20 cellular contexts compared by ENCODE assay signal in the genomic region with DNA sequence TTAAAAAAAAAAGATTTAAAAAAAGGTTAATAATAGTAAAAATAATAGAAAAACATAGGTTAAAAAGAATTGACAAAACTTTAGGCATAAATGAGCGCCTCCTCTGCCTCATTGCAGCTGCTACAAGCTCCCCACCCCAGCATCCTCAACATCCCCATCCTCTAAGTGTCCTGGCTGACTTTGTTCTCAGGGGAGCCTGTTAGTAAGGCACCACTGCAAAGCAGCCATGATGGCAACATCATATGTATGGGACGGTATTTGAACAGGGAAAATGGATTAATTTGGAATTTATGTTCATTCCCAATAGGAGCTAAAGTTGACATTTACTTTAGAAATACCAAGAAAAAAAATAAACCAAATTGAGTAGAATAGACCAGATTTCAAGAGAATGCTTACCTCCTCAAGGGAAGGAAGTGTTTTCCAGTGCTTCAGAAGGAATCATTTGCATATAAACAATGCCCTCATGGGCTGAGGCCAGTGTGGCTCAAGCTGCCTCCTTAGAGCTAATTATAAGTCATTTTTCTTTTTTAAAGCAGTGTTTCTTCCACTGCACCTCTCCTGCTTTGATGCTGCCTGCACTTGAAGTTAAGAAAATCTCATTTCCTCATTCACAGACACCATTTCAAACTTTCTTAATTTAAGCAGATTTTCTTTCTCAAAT. TPM values are rescaled to one million over a fixed set of nuclear protein-coding genes. Genes with fewer than 3 reads are reported as not detected.
A peak's percentile ranks its signal among the peaks of the same experiment; 100 is the strongest.
DNase-seq lines count a peak whose midpoint lies in the region; TF ChIP-seq lines count a peak whose summit lies in the region.
"Had no signal": no experiment of that assay in that cellular context is flagged by ENCODE, and none has a peak within 500 bp of the region (broad histone marks: within the 10 kb centered on the region; RNA-seq: fewer than 3 reads in every experiment).

No MANE protein-coding gene starts in this region.

- H3K79me2 ChIP-seq in OCI-LY3 (ENCODE audit: low read length) (no peaks in the 10 kb centered on the region), mammary epithelial cell (ENCODE audit: insufficient read depth, low read length) (no peaks in the 10 kb centered on the region)

- H3K9ac ChIP-seq in OCI-LY3 (ENCODE audit: low read length) (peak overlapping the region; percentile 10; the same call in 1 of the 2 replicates), mammary epithelial cell (ENCODE audit: insufficient read depth, low read length) (no peak overlapping the region)
- H3K9ac ChIP-seq: BLaER1 had no signal

- H2AFZ ChIP-seq in OCI-LY3 (ENCODE audit: low read depth, low read length): peak overlapping the region; percentile 55; the same call in 1 of the 2 replicates
- no peak overlapping the region for H2AFZ ChIP-seq in mammary epithelial cell (ENCODE audit: low read depth, low read length)

- no peak for TF ChIP-seq EP300 in transverse colon (IDR thresholded peaks at IDR 0.05; ENCODE audit: low read depth)

- CTCF ChIA-PET in mammary epithelial cell (lab: Charles Lee; ENCODE audit: low non-redundant PET): interaction anchor here (0.6 kb wide), 1 partner anchor 301 kb away, joined by 4 read pairs; no protein-coding TSS in a partner anchor

- 70 to 84% methylated on average over 2 of the region's 2 CpGs for WGBS in transverse colon (ENCODE audit: low coverage in 1 of 2), 2 donors
- WGBS in mammary epithelial cell (ENCODE audit: low coverage, missing lambda C conversion rate): 62% methylated on average over 2 of the region's 2 CpGs

- dilution Hi-C loops in mammary epithelial cell (cut with HindIII; ENCODE audit: low sequenced_read_pairs): no loop called here

- in situ Hi-C loops in transverse colon (cut with MboI; ENCODE audit: low pct_ligation_motif_present in 1 of 4, low pct_unique_long_range_greater_than_20kb in 1 of 4, low sequenced_read_pairs in 3 of 4): no loop called here
- in situ Hi-C loops in mammary epithelial cell (cut with MboI; ENCODE audit: low sequenced_read_pairs in 2 of 2): no loop called here

- no peak for TF ChIP-seq POLR2A in transverse colon (IDR thresholded peaks at IDR 0.05)

- H3K4me1 ChIP-seq in OCI-LY3 (ENCODE audit: low read length) (peaks cover 15% of the 10 kb centered on the region), transverse colon (peaks cover 0 to 13% (median 5%) of the 10 kb centered on the region in 4 donors), mammary epithelial cell (ENCODE audit: insufficient read depth, low read length) (no peaks in the 10 kb centered on the region)
- H3K4me1 ChIP-seq: BLaER1, Caco-2 had no signal

- H3K27ac ChIP-seq in OCI-LY3 (ENCODE audit: low read length) (peak overlapping the region; percentile 12), transverse colon (peak overlapping the region; percentile 55 to 74 (median 70)), mammary epithelial cell (ENCODE audit: insufficient read depth, low read depth, low read length) (no peak overlapping the region)
- H3K27ac ChIP-seq: 22Rv1, BLaER1, SK-N-MC had no signal

- H3K27me3 ChIP-seq in OCI-LY3 (ENCODE audit: low read depth, low read length): no peaks in the 10 kb centered on the region
- H3K27me3 ChIP-seq in transverse colon: no peaks in the 10 kb centered on the region
- no peaks in the 10 kb centered on the region for H3K27me3 ChIP-seq in mammary epithelial cell (ENCODE audit: insufficient read depth, low read length)
- H3K27me3 ChIP-seq: BLaER1 had no signal

- BruUV-seq in mammary epithelial cell (replicated peaks; lab: Mats Ljungman, UMichigan): no TSS peak

- H3K9me3 ChIP-seq in OCI-LY3 (ENCODE audit: insufficient read depth, low read length): no peaks in the 10 kb centered on the region
- H3K9me3 ChIP-seq in transverse colon: no peaks in the 10 kb centered on the region
- H3K9me3 ChIP-seq in mammary epithelial cell (replicated peaks; ENCODE audit: insufficient read depth, low read length): no peaks in the 10 kb centered on the region
- H3K9me3 ChIP-seq: BLaER1, Caco-2 had no signal

- no peak overlapping the region for H3K4me3 ChIP-seq in OCI-LY3 (ENCODE audit: low read length)
- no peak overlapping the region for H3K4me3 ChIP-seq in transverse colon
- H3K4me3 ChIP-seq in mammary epithelial cell (replicated peaks in 1 of 3; ENCODE audit: insufficient read depth in 1 of 3, low read depth in 2 of 3, low read length in 3 of 3): no peak overlapping the region
- H3K4me3 ChIP-seq: BLaER1, SK-N-MC had no signal

- TF ChIP-seq CTCF in OCI-LY3 (IDR thresholded peaks at IDR 0.05; ENCODE audit: low read depth, low read length) (no peak), transverse colon (IDR thresholded peaks at IDR 0.05) (no peak), mammary epithelial cell (conservative IDR thresholded peaks at IDR 0.05 in 1 of 2, IDR thresholded peaks at IDR 0.05 in 1 of 2; ENCODE audit: extremely low read depth in 1 of 2, insufficient read depth in 1 of 2, low read depth in 1 of 2, low read length in 2 of 2) (no peak)

- intact Hi-C loops in transverse colon (cut with DNase I; ENCODE audit: low total_unique reads) (no loop called here), mammary epithelial cell (cut with micrococcal nuclease) (no loop called here)

- DNase-seq in DMS79 treated with DMSO at 0.1 percent for 48 hours (lab: John Stamatoyannopoulos, UW) (peak; percentile 94), DMS79 (lab: John Stamatoyannopoulos, UW) (no peak), iPS DF 19.7 (ENCODE audit: low read depth, low spot score) (peak; percentile 20), transverse colon (no peak), hypothalamus (lab: John Stamatoyannopoulos, UW) (no peak), mammary epithelial cell (no peak), COR-L47 (lab: John Stamatoyannopoulos, UW) (no peak)
- DNase-seq: ACHN; Caco-2; CD4-positive, alpha-beta T cell; DMS 273 treated with DMSO at 0.1 percent for 48 hours; GOT3; IMR-90; SHP77; SW 1271 had no signal

- H4K20me1 ChIP-seq in OCI-LY3 (ENCODE audit: insufficient read depth, low read length) (no peaks in the 10 kb centered on the region), mammary epithelial cell (ENCODE audit: insufficient read depth, low read length) (no peaks in the 10 kb centered on the region)
- H4K20me1 ChIP-seq: BLaER1 had no signal

- no peaks in the 10 kb centered on the region for H3K36me3 ChIP-seq in OCI-LY3 (replicated peaks; ENCODE audit: low read depth, low read length)
- H3K36me3 ChIP-seq in transverse colon: no peaks in the 10 kb centered on the region
- H3K36me3 ChIP-seq in mammary epithelial cell (ENCODE audit: insufficient read depth, low read length): no peaks in the 10 kb centered on the region
- H3K36me3 ChIP-seq: BLaER1 had no signal

- peak overlapping the region; percentile 46 for H3K4me2 ChIP-seq in OCI-LY3 (ENCODE audit: low read length)
- H3K4me2 ChIP-seq in mammary epithelial cell (ENCODE audit: insufficient read depth, low read depth, low read length): no peak overlapping the region
- H3K4me2 ChIP-seq: BLaER1 had no signal

RNA-seq across cellular contexts. Expression of a gene that starts 59.6 kb away (rescaled TPM):
- 1 to 10 TPM; 2.3 to 5.8 (median 3.3) TPM for total RNA-seq in transverse colon
- total RNA-seq in mammary epithelial cell: 1 to 10 TPM in 1 of 2 donors, under 1 TPM in 1; 0.28 to 3.3 TPM
- polyA plus RNA-seq in mammary epithelial cell: 0.08 TPM
- not detected for polyA minus RNA-seq in mammary epithelial cell
- total RNA-seq: HT1080 had no signal

Comparison
In these comparisons a context has a peak if more than half of its experiments do, and no peak if none do; other contexts are left out.
1. DNase-seq: peak in DMS79 treated with DMSO at 0.1 percent for 48 hours (single experiment) and iPS DF 19.7 (single experiment); none in DMS79 (single experiment), transverse colon (single experiment), hypothalamus (0 of 51), mammary epithelial cell (single experiment) and COR-L47 (single experiment).